ENCODE assay signal across 13 cellular contexts in the genomic region with DNA sequence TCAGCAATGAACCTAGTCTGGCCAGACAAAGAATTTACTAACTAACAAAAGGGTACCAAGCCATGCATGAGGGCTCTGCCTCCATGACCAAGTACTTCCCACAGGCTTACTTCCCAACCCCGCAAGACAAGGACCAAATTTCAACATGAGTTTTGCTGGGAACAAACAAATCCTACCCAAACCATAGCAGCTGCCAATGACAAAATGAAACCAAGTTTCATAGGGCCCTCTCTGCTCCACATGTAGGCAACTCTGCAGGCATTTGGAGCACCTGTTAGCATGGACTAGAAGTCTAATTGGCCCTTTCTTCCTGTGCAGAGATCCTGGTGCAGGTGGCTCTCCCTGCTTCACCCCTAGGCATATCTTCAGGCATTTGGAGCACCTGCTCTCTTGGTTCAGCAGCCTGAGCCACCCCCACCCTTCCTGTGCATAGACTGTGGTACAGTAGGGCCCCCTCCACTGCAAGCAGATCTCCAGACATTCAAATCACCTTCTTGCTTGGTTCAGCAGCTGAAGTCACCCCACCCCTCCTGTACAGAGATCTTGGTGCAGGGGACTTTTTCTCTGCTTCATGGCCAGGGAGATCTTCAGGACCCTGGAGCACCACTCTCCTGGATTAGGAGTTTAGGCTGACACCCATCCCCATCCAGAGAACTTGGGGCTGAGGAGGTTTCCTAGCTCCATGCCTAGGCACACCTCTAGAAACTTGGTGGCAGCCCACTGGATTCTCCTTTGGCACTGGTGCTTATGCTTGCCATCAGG.
DNase-seq lines count a peak whose midpoint lies in the region; ATAC-seq lines count a peak whose summit lies in the region.
"Had no signal": no experiment of that assay in that cellular context is flagged by ENCODE, and none has a peak within 500 bp of the region (broad histone marks: within the 10 kb centered on the region; RNA-seq: fewer than 3 reads in every experiment).

No MANE protein-coding gene starts in this region.

- H3K27ac Mint-ChIP-seq in T-helper 1 cell treated with Interleukin-12 subunit alpha and Interleukin-12 subunit beta and Interleukin-4 antibody, amounts not matched to agents 30 μg/mL and 1 μg/mL, for 36 hours = peak overlapping the region; percentile 81
- H3K27ac Mint-ChIP-seq in activated naive CD4-positive, alpha-beta T cell treated with anti-CD3 and anti-CD28 coated beads, Interleukin-2, amount 50 U/mL, for 72 hours = peak overlapping the region; percentile 100
- H3K27ac Mint-ChIP-seq in naive thymus-derived CD8-positive, alpha-beta T cell = peak overlapping the region; percentile 84 to 97 (median 92)

- no peak overlapping the region for H3K4me3 Mint-ChIP-seq in T-helper 1 cell treated with Interleukin-12 subunit alpha and Interleukin-12 subunit beta and Interleukin-4 antibody, amounts not matched to agents 30 μg/mL and 1 μg/mL, for 36 hours
- H3K4me3 Mint-ChIP-seq in naive thymus-derived CD8-positive, alpha-beta T cell = peak overlapping the region in 7 of 10 donors; percentile 33 to 79 (median 56)

- H3K27me3 Mint-ChIP-seq in T-helper 1 cell treated with Interleukin-12 subunit alpha and Interleukin-12 subunit beta and Interleukin-4 antibody, amounts not matched to agents 30 μg/mL and 1 μg/mL, for 36 hours (ENCODE audit: low read depth) = no peaks in the 10 kb centered on the region
- no peaks in the 10 kb centered on the region for H3K27me3 Mint-ChIP-seq in naive thymus-derived CD8-positive, alpha-beta T cell

- ATAC-seq in activated naive CD4-positive, alpha-beta T cell treated with anti-CD3 and anti-CD28 coated beads, Interleukin-2, amount 50 U/mL, for 72 hours = peak in 1 of 2 donors; percentile 10
- ATAC-seq in naive thymus-derived CD8-positive, alpha-beta T cell = peak; percentile 64 to 72
- ATAC-seq in HG03095 (IDR thresholded peaks at IDR 0.05; ENCODE audit: unreplicated experiment) = no peak

- peaks cover 62% of the 10 kb centered on the region for H3K4me1 Mint-ChIP-seq in T-helper 1 cell treated with Interleukin-12 subunit alpha and Interleukin-12 subunit beta and Interleukin-4 antibody, amounts not matched to agents 30 μg/mL and 1 μg/mL, for 36 hours (ENCODE audit: low read depth)
- peaks cover 22 to 74% (median 54%) of the 10 kb centered on the region in 4 donors for H3K4me1 Mint-ChIP-seq in naive thymus-derived CD8-positive, alpha-beta T cell

- DNase-seq in T-helper 1 cell = no peak
- peak; percentile 24 for DNase-seq in M059J (ENCODE audit: low read depth)
- no peak for DNase-seq in activated naive CD4-positive, alpha-beta T cell treated with anti-CD3 and anti-CD28 coated beads, Interleukin-2, amount 50 U/mL, for 72 hours (ENCODE audit: low spot score in 2 of 2)
- DNase-seq in naive thymus-derived CD8-positive, alpha-beta T cell = peak in 5 of 10 donors; percentile 10 to 69 (median 35)
- DNase-seq in stimulated activated CD8-positive, alpha-beta memory T cell treated with anti-CD3 and anti-CD28 coated beads, Interleukin-4, amount 100 ng/mL, for 48 hours = no peak
- DNase-seq in SW480 (ENCODE audit: low spot score) = no peak
- DNase-seq: anterior cingulate cortex; heart left ventricle; Right ventricle myocardium superior; stimulated activated CD4-positive, alpha-beta T cell treated with anti-CD3 and anti-CD28 coated beads, Interleukin-4, amount 100 ng/mL, for 1 hour; substantia nigra had no signal

- H3K36me3 Mint-ChIP-seq in T-helper 1 cell treated with Interleukin-12 subunit alpha and Interleukin-12 subunit beta and Interleukin-4 antibody, amounts not matched to agents 30 μg/mL and 1 μg/mL, for 36 hours (ENCODE audit: low read depth) = peaks cover 25% of the 10 kb centered on the region
- peaks cover 37 to 43% of the 10 kb centered on the region in 2 donors for H3K36me3 Mint-ChIP-seq in activated naive CD4-positive, alpha-beta T cell treated with anti-CD3 and anti-CD28 coated beads, Interleukin-2, amount 50 U/mL, for 72 hours
- peaks cover 0 to 17% (median 17%) of the 10 kb centered on the region in 3 donors for H3K36me3 Mint-ChIP-seq in naive thymus-derived CD8-positive, alpha-beta T cell

- POLR2A ChIA-PET in naive thymus-derived CD8-positive, alpha-beta T cell (lab: Charles Lee) = interaction anchor here (0.6 to 4.5 kb wide), 29 partner anchors 9 to 367 kb away, joined by 3 to 58 read pairs (median 7); a partner anchor contains a TSS

- peaks cover 8% of the 10 kb centered on the region for H3K9me3 Mint-ChIP-seq in T-helper 1 cell treated with Interleukin-12 subunit alpha and Interleukin-12 subunit beta and Interleukin-4 antibody, amounts not matched to agents 30 μg/mL and 1 μg/mL, for 36 hours
- H3K9me3 Mint-ChIP-seq in activated naive CD4-positive, alpha-beta T cell treated with anti-CD3 and anti-CD28 coated beads, Interleukin-2, amount 50 U/mL, for 72 hours = peaks cover 20 to 25% of the 10 kb centered on the region in 2 donors
- peaks cover 0 to 42% (median 12%) of the 10 kb centered on the region in 9 donors for H3K9me3 Mint-ChIP-seq in naive thymus-derived CD8-positive, alpha-beta T cell
